1 cellular context compared by ENCODE assay signal in the genomic region with DNA sequence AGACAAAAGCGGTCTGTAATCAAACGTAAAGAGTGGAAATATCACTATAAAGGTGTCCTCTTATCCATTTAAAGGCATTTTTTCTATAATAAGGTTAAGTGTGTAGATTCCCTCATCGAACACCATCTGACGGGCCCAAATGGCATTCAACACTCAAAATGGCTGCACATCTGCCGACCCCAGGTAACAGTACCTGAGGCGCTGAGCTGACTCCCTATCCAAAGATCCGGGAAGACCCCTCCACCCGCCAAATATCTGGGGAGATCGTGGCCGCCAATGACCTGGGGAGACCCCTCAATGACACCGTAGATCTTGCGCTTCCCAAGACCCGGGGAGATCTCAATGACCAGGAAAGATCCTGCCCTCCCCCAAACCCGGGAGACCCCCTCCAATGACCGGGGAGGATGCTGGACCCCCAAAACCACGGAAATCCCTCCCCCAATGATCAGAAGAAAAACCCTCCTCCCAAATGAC.
TF ChIP-seq lines count a peak whose summit lies in the region.

No MANE protein-coding gene starts in this region.

TF ChIP-seq in HepG2, 621 proteins besides CTCF, POLR2A, EP300 and RAD21 (continued from another document):
- TF ChIP-seq, protein P1, sequence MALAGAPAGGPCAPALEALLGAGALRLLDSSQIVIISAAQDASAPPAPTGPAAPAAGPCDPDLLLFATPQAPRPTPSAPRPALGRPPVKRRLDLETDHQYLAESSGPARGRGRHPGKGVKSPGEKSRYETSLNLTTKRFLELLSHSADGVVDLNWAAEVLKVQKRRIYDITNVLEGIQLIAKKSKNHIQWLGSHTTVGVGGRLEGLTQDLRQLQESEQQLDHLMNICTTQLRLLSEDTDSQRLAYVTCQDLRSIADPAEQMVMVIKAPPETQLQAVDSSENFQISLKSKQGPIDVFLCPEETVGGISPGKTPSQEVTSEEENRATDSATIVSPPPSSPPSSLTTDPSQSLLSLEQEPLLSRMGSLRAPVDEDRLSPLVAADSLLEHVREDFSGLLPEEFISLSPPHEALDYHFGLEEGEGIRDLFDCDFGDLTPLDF (CRISPR knock-in tag; IDR thresholded peaks at IDR 0.05), result no peak
- TF ChIP-seq GPN1 (CRISPR knock-in tag; IDR thresholded peaks at IDR 0.05; ENCODE audit: borderline replicate concordance) (no peak), KDM3A (CRISPR knock-in tag; IDR thresholded peaks at IDR 0.05; ENCODE audit: low read depth) (no peak), SOX13 (IDR thresholded peaks at IDR 0.05) (peak; percentile 6; the same call in 1 of the 2 replicates), SOX13 (CRISPR knock-in tag; conservative IDR thresholded peaks at IDR 0.05 in 1 of 2, IDR thresholded peaks at IDR 0.05 in 1 of 2) (no peak), ZBTB38 (CRISPR knock-in tag; IDR thresholded peaks at IDR 0.05) (no peak), ZFP82 (CRISPR knock-in tag; IDR thresholded peaks at IDR 0.05; ENCODE audit: borderline replicate concordance) (0 out of 2 replicates have a peak, but pooled peaks have one; percentile 67), JUN (CRISPR knock-in tag; IDR thresholded peaks at IDR 0.05) (no peak), MAF1 (CRISPR knock-in tag; IDR thresholded peaks at IDR 0.05; ENCODE audit: borderline replicate concordance) (no peak), ELF4 (CRISPR knock-in tag; IDR thresholded peaks at IDR 0.05; ENCODE audit: borderline replicate concordance) (no peak), SNRNP70 (IDR thresholded peaks at IDR 0.05; ENCODE audit: low read depth, low read length) (no peak), ZFP41 (CRISPR knock-in tag; IDR thresholded peaks at IDR 0.05; ENCODE audit: borderline replicate concordance) (no peak), ZSCAN22 (CRISPR knock-in tag; IDR thresholded peaks at IDR 0.05) (no peak), ZFP36 (IDR thresholded peaks at IDR 0.05; ENCODE audit: borderline replicate concordance, low read depth, low read length, partially characterized antibody) (no peak), NFYC (CRISPR knock-in tag; IDR thresholded peaks at IDR 0.05) (no peak), PHF8 (CRISPR knock-in tag; IDR thresholded peaks at IDR 0.05) (no peak), SNAPC2 (CRISPR knock-in tag; IDR thresholded peaks at IDR 0.05) (no peak), ZIK1 (CRISPR knock-in tag; IDR thresholded peaks at IDR 0.05; ENCODE audit: borderline replicate concordance, low read depth) (no peak), CHD2 (IDR thresholded peaks at IDR 0.05; ENCODE audit: low read depth, low read length) (0 out of 2 replicates have a peak, but pooled peaks have one; percentile 1), ZNF629 (CRISPR knock-in tag; conservative IDR thresholded peaks at IDR 0.05) (no peak), ZMYM4 (CRISPR knock-in tag; IDR thresholded peaks at IDR 0.05) (no peak), CBFB (CRISPR knock-in tag; IDR thresholded peaks at IDR 0.05) (no peak), ZNF496 (CRISPR knock-in tag; IDR thresholded peaks at IDR 0.05; ENCODE audit: insufficient replicate concordance) (no peak), ZEB1 (IDR thresholded peaks at IDR 0.05; ENCODE audit: insufficient replicate concordance, low read depth) (peak; percentile 24), ZNF460 (CRISPR knock-in tag; IDR thresholded peaks at IDR 0.05; ENCODE audit: borderline replicate concordance) (no peak), TBX3 (IDR thresholded peaks at IDR 0.05; ENCODE audit: borderline replicate concordance) (no peak), ZNF12 (CRISPR knock-in tag; IDR thresholded peaks at IDR 0.05) (no peak), GABPA (IDR thresholded peaks at IDR 0.05; ENCODE audit: low read depth, low read length) (no peak), GABPA (CRISPR knock-in tag; IDR thresholded peaks at IDR 0.05; ENCODE audit: low read depth) (no peak), ZNF253 (CRISPR knock-in tag; IDR thresholded peaks at IDR 0.05; ENCODE audit: borderline replicate concordance) (no peak), ZNF850 (CRISPR knock-in tag; conservative IDR thresholded peaks at IDR 0.05) (no peak)
- TF ChIP-seq, protein P2, sequence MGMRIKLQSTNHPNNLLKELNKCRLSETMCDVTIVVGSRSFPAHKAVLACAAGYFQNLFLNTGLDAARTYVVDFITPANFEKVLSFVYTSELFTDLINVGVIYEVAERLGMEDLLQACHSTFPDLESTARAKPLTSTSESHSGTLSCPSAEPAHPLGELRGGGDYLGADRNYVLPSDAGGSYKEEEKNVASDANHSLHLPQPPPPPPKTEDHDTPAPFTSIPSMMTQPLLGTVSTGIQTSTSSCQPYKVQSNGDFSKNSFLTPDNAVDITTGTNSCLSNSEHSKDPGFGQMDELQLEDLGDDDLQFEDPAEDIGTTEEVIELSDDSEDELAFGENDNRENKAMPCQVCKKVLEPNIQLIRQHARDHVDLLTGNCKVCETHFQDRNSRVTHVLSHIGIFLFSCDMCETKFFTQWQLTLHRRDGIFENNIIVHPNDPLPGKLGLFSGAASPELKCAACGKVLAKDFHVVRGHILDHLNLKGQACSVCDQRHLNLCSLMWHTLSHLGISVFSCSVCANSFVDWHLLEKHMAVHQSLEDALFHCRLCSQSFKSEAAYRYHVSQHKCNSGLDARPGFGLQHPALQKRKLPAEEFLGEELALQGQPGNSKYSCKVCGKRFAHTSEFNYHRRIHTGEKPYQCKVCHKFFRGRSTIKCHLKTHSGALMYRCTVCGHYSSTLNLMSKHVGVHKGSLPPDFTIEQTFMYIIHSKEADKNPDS (CRISPR knock-in tag; IDR thresholded peaks at IDR 0.05), result no peak
- TF ChIP-seq, protein P3, sequence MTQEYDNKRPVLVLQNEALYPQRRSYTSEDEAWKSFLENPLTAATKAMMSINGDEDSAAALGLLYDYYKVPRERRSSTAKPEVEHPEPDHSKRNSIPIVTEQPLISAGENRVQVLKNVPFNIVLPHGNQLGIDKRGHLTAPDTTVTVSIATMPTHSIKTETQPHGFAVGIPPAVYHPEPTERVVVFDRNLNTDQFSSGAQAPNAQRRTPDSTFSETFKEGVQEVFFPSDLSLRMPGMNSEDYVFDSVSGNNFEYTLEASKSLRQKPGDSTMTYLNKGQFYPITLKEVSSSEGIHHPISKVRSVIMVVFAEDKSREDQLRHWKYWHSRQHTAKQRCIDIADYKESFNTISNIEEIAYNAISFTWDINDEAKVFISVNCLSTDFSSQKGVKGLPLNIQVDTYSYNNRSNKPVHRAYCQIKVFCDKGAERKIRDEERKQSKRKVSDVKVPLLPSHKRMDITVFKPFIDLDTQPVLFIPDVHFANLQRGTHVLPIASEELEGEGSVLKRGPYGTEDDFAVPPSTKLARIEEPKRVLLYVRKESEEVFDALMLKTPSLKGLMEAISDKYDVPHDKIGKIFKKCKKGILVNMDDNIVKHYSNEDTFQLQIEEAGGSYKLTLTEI (CRISPR knock-in tag; conservative IDR thresholded peaks at IDR 0.05), result no peak
